ENCODE assay signal across 9 cellular contexts in the genomic region with DNA sequence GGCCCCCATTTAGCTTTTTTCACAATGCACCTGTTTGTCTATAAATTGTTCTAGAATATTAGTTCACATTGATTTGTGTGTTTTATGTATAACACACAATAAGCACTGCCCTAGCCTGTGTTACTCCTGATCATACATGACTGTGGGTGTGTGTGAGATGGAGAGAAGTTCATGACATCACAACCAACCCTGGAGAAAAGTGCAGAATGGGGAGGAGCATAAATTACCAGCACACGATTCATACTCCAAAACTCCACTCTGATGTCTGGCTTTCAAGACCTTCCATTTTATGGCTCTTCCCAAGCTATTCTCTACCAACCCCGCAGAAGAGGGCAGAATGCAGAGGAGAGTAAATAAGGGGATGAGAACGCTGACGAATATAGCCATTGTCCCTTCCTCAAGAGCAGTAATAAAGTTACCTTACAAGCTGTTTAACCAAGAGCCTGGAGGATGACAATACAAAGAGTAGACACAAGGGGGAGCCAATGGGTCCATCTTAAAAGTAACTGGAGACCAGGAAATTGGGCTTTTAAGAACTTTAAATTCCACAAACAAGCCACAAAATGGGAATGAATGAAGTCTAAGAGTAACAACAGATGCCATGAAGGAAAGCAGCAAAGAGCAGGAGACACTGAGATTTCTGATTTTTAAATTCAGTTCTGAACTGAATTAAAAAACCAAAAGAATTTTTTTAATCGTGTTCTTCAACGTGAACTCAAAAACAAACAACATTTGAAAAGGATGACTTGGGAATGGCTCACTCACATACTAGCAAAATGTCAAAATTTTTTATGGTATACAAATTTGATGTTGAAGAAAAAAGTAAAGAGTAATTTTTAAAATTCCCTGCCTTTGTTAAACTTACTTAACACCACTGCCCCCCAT.
DNase-seq lines count a peak whose midpoint lies in the region; ATAC-seq and TF ChIP-seq lines count a peak whose summit lies in the region.
"Had no signal": no experiment of that assay in that cellular context is flagged by ENCODE, and none has a peak within 500 bp of the region (broad histone marks: within the 10 kb centered on the region; RNA-seq: fewer than 3 reads in every experiment).

No MANE protein-coding gene starts in this region.

- ATAC-seq in HG02852 (IDR thresholded peaks at IDR 0.05; ENCODE audit: unreplicated experiment) = peak; percentile 64
- no peak for ATAC-seq in HG03045 (IDR thresholded peaks at IDR 0.05; ENCODE audit: unreplicated experiment)
- ATAC-seq in GM18511 (IDR thresholded peaks at IDR 0.05; ENCODE audit: unreplicated experiment) = no peak
- ATAC-seq: stimulated activated effector memory CD8-positive, alpha-beta T cell treated with anti-CD3 and anti-CD28 coated beads, Interleukin-12 subunit alpha, Interleukin-12 subunit beta, amount 100 ng/mL, for 72 hours had no signal

- CTCF ChIA-PET in activated CD4-positive, alpha-beta memory T cell treated with anti-CD3 and anti-CD28 coated beads for 36 hours (lab: Charles Lee) = interaction anchor here (0.6 to 2.7 kb wide), 7 partner anchors 8 to 306 kb away, joined by 3 to 13 read pairs (median 3); no protein-coding TSS in a partner anchor
- CTCF ChIA-PET in activated CD4-positive, alpha-beta memory T cell treated with anti-CD3 and anti-CD28 coated beads, Interleukin-2, amount 10 ng/mL, durations not matched to agents 7 days and 5 days (lab: Charles Lee) = interaction anchor here (0.5 to 1.4 kb wide), 7 partner anchors 9 to 1346 kb away, joined by 3 to 6 read pairs (median 4); no protein-coding TSS in a partner anchor

- H3K4me3 Mint-ChIP-seq in activated CD4-positive, alpha-beta memory T cell treated with anti-CD3 and anti-CD28 coated beads for 36 hours = no peak overlapping the region
- H3K4me3 Mint-ChIP-seq in activated CD4-positive, alpha-beta memory T cell treated with anti-CD3 and anti-CD28 coated beads, Interleukin-2, amount 10 ng/mL, durations not matched to agents 7 days and 5 days = no peak overlapping the region
- H3K4me3 Mint-ChIP-seq: stimulated activated effector memory CD8-positive, alpha-beta T cell treated with anti-CD3 and anti-CD28 coated beads, Interleukin-12 subunit alpha, Interleukin-12 subunit beta, amount 100 ng/mL, for 72 hours had no signal

- no peaks in the 10 kb centered on the region for H3K9me3 Mint-ChIP-seq in activated CD4-positive, alpha-beta memory T cell treated with anti-CD3 and anti-CD28 coated beads for 36 hours
- H3K9me3 Mint-ChIP-seq in activated CD4-positive, alpha-beta memory T cell treated with anti-CD3 and anti-CD28 coated beads, Interleukin-2, amount 10 ng/mL, durations not matched to agents 7 days and 5 days = no peaks in the 10 kb centered on the region
- H3K9me3 Mint-ChIP-seq: stimulated activated effector memory CD8-positive, alpha-beta T cell treated with anti-CD3 and anti-CD28 coated beads, Interleukin-12 subunit alpha, Interleukin-12 subunit beta, amount 100 ng/mL, for 72 hours had no signal

- H3K27me3 Mint-ChIP-seq in activated CD4-positive, alpha-beta memory T cell treated with anti-CD3 and anti-CD28 coated beads for 36 hours = peaks cover 9% of the 10 kb centered on the region
- H3K27me3 Mint-ChIP-seq in activated CD4-positive, alpha-beta memory T cell treated with anti-CD3 and anti-CD28 coated beads, Interleukin-2, amount 10 ng/mL, durations not matched to agents 7 days and 5 days = peaks cover 8% of the 10 kb centered on the region

- peak; percentile 73 for TF ChIP-seq CTCF in brain microvascular endothelial cell (IDR thresholded peaks at IDR 0.05; ENCODE audit: low read depth, low read length, missing control alignments)

- in situ Hi-C loops in brain microvascular endothelial cell (cut with HindIII; ENCODE audit: low pct_ligation_motif_present, low sequenced_read_pairs) = no loop called here

- H3K27ac Mint-ChIP-seq in activated CD4-positive, alpha-beta memory T cell treated with anti-CD3 and anti-CD28 coated beads for 36 hours = no peak overlapping the region
- H3K27ac Mint-ChIP-seq in activated CD4-positive, alpha-beta memory T cell treated with anti-CD3 and anti-CD28 coated beads, Interleukin-2, amount 10 ng/mL, durations not matched to agents 7 days and 5 days = no peak overlapping the region
- H3K27ac Mint-ChIP-seq: stimulated activated effector memory CD8-positive, alpha-beta T cell treated with anti-CD3 and anti-CD28 coated beads, Interleukin-12 subunit alpha, Interleukin-12 subunit beta, amount 100 ng/mL, for 72 hours had no signal

- no peak overlapping the region for H3K4me3 ChIP-seq in brain microvascular endothelial cell (ENCODE audit: low read depth, low read length)

- H3K27ac ChIP-seq in brain microvascular endothelial cell = no peak overlapping the region

- peak; percentile 15 for DNase-seq in activated CD4-positive, alpha-beta memory T cell treated with anti-CD3 and anti-CD28 coated beads for 36 hours
- DNase-seq in activated CD4-positive, alpha-beta memory T cell treated with anti-CD3 and anti-CD28 coated beads, Interleukin-2, amount 10 ng/mL, durations not matched to agents 7 days and 5 days = no peak
- peak; percentile 44 for DNase-seq in NCI-H774 (lab: John Stamatoyannopoulos, UW)
- peak; percentile 82 for DNase-seq in brain microvascular endothelial cell
- peak; percentile 90 for DNase-seq in left kidney (ENCODE audit: low read depth, low spot score)

- intact Hi-C loops in activated CD4-positive, alpha-beta memory T cell treated with anti-CD3 and anti-CD28 coated beads for 36 hours (cut with micrococcal nuclease) = no loop called here

- no peaks in the 10 kb centered on the region for H3K36me3 ChIP-seq in brain microvascular endothelial cell (replicated peaks)

- no peaks in the 10 kb centered on the region for H3K27me3 ChIP-seq in brain microvascular endothelial cell (replicated peaks)

- POLR2A ChIA-PET in activated CD4-positive, alpha-beta memory T cell treated with anti-CD3 and anti-CD28 coated beads for 36 hours (lab: Charles Lee) = no interaction called here
- POLR2A ChIA-PET in activated CD4-positive, alpha-beta memory T cell treated with anti-CD3 and anti-CD28 coated beads, Interleukin-2, amount 10 ng/mL, durations not matched to agents 7 days and 5 days (lab: Charles Lee) = no interaction called here

- H3K36me3 Mint-ChIP-seq in activated CD4-positive, alpha-beta memory T cell treated with anti-CD3 and anti-CD28 coated beads for 36 hours = no peaks in the 10 kb centered on the region
- H3K36me3 Mint-ChIP-seq in activated CD4-positive, alpha-beta memory T cell treated with anti-CD3 and anti-CD28 coated beads, Interleukin-2, amount 10 ng/mL, durations not matched to agents 7 days and 5 days (ENCODE audit: low read depth) = no peaks in the 10 kb centered on the region
- H3K36me3 Mint-ChIP-seq: stimulated activated effector memory CD8-positive, alpha-beta T cell treated with anti-CD3 and anti-CD28 coated beads, Interleukin-12 subunit alpha, Interleukin-12 subunit beta, amount 100 ng/mL, for 72 hours had no signal

- H3K4me1 Mint-ChIP-seq in activated CD4-positive, alpha-beta memory T cell treated with anti-CD3 and anti-CD28 coated beads for 36 hours (ENCODE audit: low read depth) = no peaks in the 10 kb centered on the region
- H3K4me1 Mint-ChIP-seq in activated CD4-positive, alpha-beta memory T cell treated with anti-CD3 and anti-CD28 coated beads, Interleukin-2, amount 10 ng/mL, durations not matched to agents 7 days and 5 days = no peaks in the 10 kb centered on the region
- H3K4me1 Mint-ChIP-seq: stimulated activated effector memory CD8-positive, alpha-beta T cell treated with anti-CD3 and anti-CD28 coated beads, Interleukin-12 subunit alpha, Interleukin-12 subunit beta, amount 100 ng/mL, for 72 hours had no signal
